Comparison of ENCODE assay signal across 9 cellular contexts in the genomic region with DNA sequence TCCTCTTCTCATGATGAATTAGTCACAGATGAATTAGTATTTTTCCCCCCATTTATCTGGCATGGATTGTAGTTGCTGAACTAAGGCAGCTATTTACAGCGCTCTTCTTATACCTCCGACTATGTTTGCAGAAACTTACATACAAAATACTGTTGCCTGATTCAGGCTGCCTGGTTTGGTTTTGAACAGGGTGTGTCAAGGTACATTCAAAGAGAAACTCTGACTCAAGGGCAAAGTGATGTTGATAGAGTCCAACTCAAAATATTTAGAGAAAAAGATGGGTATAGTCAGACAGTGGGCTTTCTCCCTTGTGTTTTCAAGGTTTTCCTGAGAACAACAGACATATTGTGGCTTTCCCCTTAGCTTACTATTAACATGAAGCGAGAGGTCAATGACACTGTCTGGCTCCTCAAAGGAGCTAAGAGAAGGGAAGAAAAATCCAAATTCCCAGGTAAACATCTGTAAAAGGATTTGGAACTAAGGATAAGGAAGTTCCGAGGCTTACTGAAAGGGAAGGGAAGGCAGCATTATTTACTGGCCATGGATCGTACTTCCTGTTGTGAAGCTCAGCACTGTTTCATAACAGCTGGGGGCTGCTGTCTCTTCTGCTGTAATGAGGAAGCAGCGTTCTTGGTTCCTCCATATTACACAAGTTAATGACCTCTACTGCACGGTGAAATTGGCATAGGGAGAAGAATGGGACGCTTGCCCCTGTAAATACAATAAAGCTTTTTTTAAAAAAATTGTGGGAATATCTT. TPM values are rescaled to one million over a fixed set of nuclear protein-coding genes. Genes with fewer than 3 reads are reported as not detected.
DNase-seq lines count a peak whose midpoint lies in the region; ATAC-seq and FAIRE-seq lines count a peak whose summit lies in the region.
"Had no signal": no experiment of that assay in that cellular context is flagged by ENCODE, and none has a peak within 500 bp of the region (broad histone marks: within the 10 kb centered on the region; RNA-seq: fewer than 3 reads in every experiment).

No MANE protein-coding gene starts in this region.

- no peaks in the 10 kb centered on the region for H3K36me3 ChIP-seq in rectal smooth muscle tissue (ENCODE audit: control insufficient read depth, insufficient read depth, low read length)

- H3K4me1 ChIP-seq in rectal smooth muscle tissue (ENCODE audit: control insufficient read depth, insufficient read depth, low read length), result no peaks in the 10 kb centered on the region

- no peak overlapping the region for H3K4me3 ChIP-seq in rectal smooth muscle tissue (ENCODE audit: low read length)
- H3K4me3 ChIP-seq: SK-N-MC had no signal

- ATAC-seq in GM18520 (IDR thresholded peaks at IDR 0.05; ENCODE audit: unreplicated experiment) (peak; percentile 66), HG02571 (IDR thresholded peaks at IDR 0.05; ENCODE audit: unreplicated experiment) (peak; percentile 64)

- H3K9ac ChIP-seq in rectal smooth muscle tissue (ENCODE audit: low read length), result no peak overlapping the region

- DNase-seq in NCI-H510A (lab: John Stamatoyannopoulos, UW) (peak; percentile 7), mesenteric fat pad (ENCODE audit: low spot score) (no peak), frontal cortex (ENCODE audit: low spot score in 2 of 2) (no peak), NCI-H526 (lab: John Stamatoyannopoulos, UW) (no peak)

- peak overlapping the region; percentile 60 for H3K27ac ChIP-seq in rectal smooth muscle tissue (ENCODE audit: low read depth, low read length)
- H3K27ac ChIP-seq: SK-N-MC had no signal

- FAIRE-seq in colon (lab: Jason Lieb, UNC) (peak; percentile 38), frontal cortex (lab: Jason Lieb, UNC) (no peak)

- H3K27me3 ChIP-seq in rectal smooth muscle tissue (ENCODE audit: control insufficient read depth, insufficient read depth, low read length), result no peaks in the 10 kb centered on the region

RNA-seq across cellular contexts. Expression of gene FAM9C, which starts 30.9 kb away (rescaled TPM):
- not detected for total RNA-seq in mesenteric fat pad
- total RNA-seq in frontal cortex, result 0.41 TPM

RNA-seq across cellular contexts. Expression of gene TMSB4X, which starts 38.6 kb away (rescaled TPM):
- total RNA-seq in mesenteric fat pad, result 3,940 TPM
- 5,673 TPM for total RNA-seq in frontal cortex
